Comparison of ENCODE assay signal across 8 cellular contexts in genomic region chr13:22926176-22927007, GRCh38.
DNase-seq lines count a peak whose midpoint lies in the region; ATAC-seq and TF ChIP-seq lines count a peak whose summit lies in the region.

No MANE protein-coding gene starts in this region.

- BruUV-seq in Calu3 (replicated peaks; lab: Mats Ljungman, UMichigan) = no TSS peak

- H3K4me1 ChIP-seq in HUES6 (ENCODE audit: control insufficient read depth, insufficient read depth, low read length) (peaks cover 6% of the 10 kb centered on the region; the same call in 1 of the 2 replicates), foreskin keratinocyte (no peaks in the 10 kb centered on the region)

- H3K9me3 Mint-ChIP-seq in Calu3 (ENCODE audit: low read depth, unreplicated experiment) = peaks cover 3% of the 10 kb centered on the region

- no peaks in the 10 kb centered on the region for H3K36me3 ChIP-seq in HUES6 (ENCODE audit: control insufficient read depth, insufficient read depth, low read length)

- peak; percentile 47 for DNase-seq in CMK (ENCODE audit: low read depth)
- no peak for DNase-seq in foreskin keratinocyte
- no peak for DNase-seq in omental fat pad (ENCODE audit: low spot score)
- DNase-seq in Calu3 = no peak
- no peak for DNase-seq in NOMO-1 treated with DMSO at 0.1 percent for 48 hours (lab: John Stamatoyannopoulos, UW; ENCODE audit: unreplicated experiment)
- DNase-seq in RKO (ENCODE audit: low spot score) = no peak

- peak overlapping the region; percentile 33 for H3K9ac ChIP-seq in HUES6 (ENCODE audit: low read length)

- H3K36me3 Mint-ChIP-seq in Calu3 (ENCODE audit: insufficient read depth, unreplicated experiment) = no peaks in the 10 kb centered on the region

- H3K27ac Mint-ChIP-seq in Calu3 (ENCODE audit: unreplicated experiment) = no peak overlapping the region

- intact Hi-C loops in Calu3 (cut with micrococcal nuclease; ENCODE audit: unreplicated experiment) = no loop called here

- H3K27me3 ChIP-seq in HUES6 (ENCODE audit: control insufficient read depth, insufficient read depth, low read length) (no peaks in the 10 kb centered on the region; the same call in 1 of the 2 replicates), foreskin keratinocyte (peaks cover 7% of the 10 kb centered on the region)

- H3K4me3 Mint-ChIP-seq in Calu3 (ENCODE audit: low read depth, unreplicated experiment) = no peak overlapping the region

- no peaks in the 10 kb centered on the region for H3K9me3 ChIP-seq in HUES6 (ENCODE audit: control insufficient read depth, insufficient read depth, low read depth, low read length)

- H3K4me3 ChIP-seq in HUES6 (ENCODE audit: low read depth, low read length) = peak overlapping the region; percentile 65

- peak; percentile 74 for ATAC-seq in foreskin keratinocyte
- ATAC-seq in omental fat pad (ENCODE audit: low FRiP score) = peak; percentile 89
- no peak for ATAC-seq in HG02623 (IDR thresholded peaks at IDR 0.05; ENCODE audit: unreplicated experiment)

- TF ChIP-seq CTCF in foreskin keratinocyte (conservative IDR thresholded peaks at IDR 0.05) (no peak), omental fat pad (IDR thresholded peaks at IDR 0.05) (no peak), Calu3 (IDR thresholded peaks at IDR 0.05; ENCODE audit: unreplicated experiment) (no peak)

- no peaks in the 10 kb centered on the region for H3K4me1 Mint-ChIP-seq in Calu3 (ENCODE audit: low read depth, unreplicated experiment)

- no peaks in the 10 kb centered on the region for H3K27me3 Mint-ChIP-seq in Calu3 (ENCODE audit: unreplicated experiment)

- H3K27ac ChIP-seq in HUES6 (ENCODE audit: low read depth, low read length) = no peak overlapping the region
- H3K27ac ChIP-seq in foreskin keratinocyte = no peak overlapping the region

- CTCF ChIA-PET in Calu3 (lab: Charles Lee) = no interaction called here
